ENCODE assay signal across 32 cellular contexts in genomic region chr10:103525901-103526300, GRCh38. TPM values are rescaled to one million over a fixed set of nuclear protein-coding genes. Genes with fewer than 3 reads are reported as not detected.
"Had no signal": no experiment of that assay in that cellular context is flagged by ENCODE, and none has a peak within 500 bp of the region (broad histone marks: within the 10 kb centered on the region; RNA-seq: fewer than 3 reads in every experiment).

No MANE protein-coding gene starts in this region.

- H3K27ac ChIP-seq: ascending aorta, brain microvascular endothelial cell, esophagus muscularis mucosa, left lung, lower lobe of right lung, upper lobe of left lung, vagina had no signal

- H3K9me3 Mint-ChIP-seq: natural killer cell had no signal

- H3K4me3 ChIP-seq: ascending aorta, esophagus muscularis mucosa, heart right ventricle, left lung, lower lobe of right lung, upper lobe of left lung, vagina had no signal

- H3K4me1 Mint-ChIP-seq: activated CD4-positive, alpha-beta T cell treated with anti-CD3 and anti-CD28 coated beads, Interleukin-2, amount 10 ng/mL, durations not matched to agents 24 days and 14 days; activated naive CD8-positive, alpha-beta T cell treated with anti-CD3 and anti-CD28 coated beads for 36 hours; natural killer cell; T-helper 17 cell had no signal

- H3K27me3 ChIP-seq: ascending aorta, esophagus muscularis mucosa, heart right ventricle, upper lobe of left lung, vagina had no signal

- H3K27ac Mint-ChIP-seq: activated CD4-positive, alpha-beta memory T cell treated with anti-CD3 and anti-CD28 coated beads for 36 hours; activated CD4-positive, alpha-beta T cell treated with anti-CD3 and anti-CD28 coated beads, Interleukin-2, amount 10 ng/mL, durations not matched to agents 24 days and 14 days; activated naive CD4-positive, alpha-beta T cell treated with anti-CD3 and anti-CD28 coated beads for 36 hours; activated naive CD8-positive, alpha-beta T cell treated with anti-CD3 and anti-CD28 coated beads for 36 hours; activated T-helper 1 cell treated with anti-CD3 and anti-CD28 coated beads, Interleukin-12 subunit alpha, Interleukin-12 subunit beta, Interleukin-2, Interleukin-4 antibody, amounts not matched to agents 30 ng/mL and 10 ng/mL and 1 ng/mL, durations not matched to agents 14 hours and 24 hours and 36 hours; endodermal cell; natural killer cell; T-helper 17 cell had no signal

- H3K4me1 ChIP-seq: ascending aorta, esophagus muscularis mucosa, heart right ventricle, left lung, lower lobe of right lung, upper lobe of left lung, vagina had no signal

- DNase-seq: activated CD4-positive, alpha-beta memory T cell treated with anti-CD3 and anti-CD28 coated beads for 36 hours; activated CD4-positive, alpha-beta T cell treated with anti-CD3 and anti-CD28 coated beads, Interleukin-2, amount 10 ng/mL, durations not matched to agents 24 days and 14 days; activated CD4-positive, CD25-positive, alpha-beta regulatory T cell treated with anti-CD3 and anti-CD28 coated beads, Interleukin-2, amount 50 U/mL, for 72 hours; activated CD8-positive, alpha-beta memory T cell treated with anti-CD3 and anti-CD28 coated beads, Interleukin-2, amount 50 U/mL, for 4 hours; activated naive CD4-positive, alpha-beta T cell treated with anti-CD3 and anti-CD28 coated beads for 36 hours; activated naive CD8-positive, alpha-beta T cell treated with anti-CD3 and anti-CD28 coated beads for 36 hours; activated T-cell treated with anti-CD3 and anti-CD28 coated beads, Interleukin-2, amount 50 U/mL, for 1 hour; brain microvascular endothelial cell; caudate nucleus; cortex of kidney; endodermal cell; foreskin melanocyte; heart right ventricle; kidney glomerular epithelial cell; left lung; lower lobe of right lung; mesenchymal stem cell; natural killer cell; right cardiac atrium; stimulated activated CD4-positive, alpha-beta T cell treated with anti-CD3 and anti-CD28 coated beads, Interleukin-2, amount 100 ng/mL, for 48 hours; stimulated activated naive CD8-positive, alpha-beta T cell treated with anti-CD3 and anti-CD28 coated beads, Interleukin-15, Interleukin-2, amounts not matched to agents 100 U/mL and 50 U/mL, for 24 hours; T-helper 17 cell; T1000; upper lobe of left lung had no signal

- H3K36me3 Mint-ChIP-seq: activated CD4-positive, alpha-beta memory T cell treated with anti-CD3 and anti-CD28 coated beads for 36 hours; activated naive CD8-positive, alpha-beta T cell treated with anti-CD3 and anti-CD28 coated beads for 36 hours; natural killer cell had no signal

- H3K4me3 Mint-ChIP-seq: activated CD4-positive, alpha-beta memory T cell treated with anti-CD3 and anti-CD28 coated beads for 36 hours; activated CD4-positive, alpha-beta T cell treated with anti-CD3 and anti-CD28 coated beads, Interleukin-2, amount 10 ng/mL, durations not matched to agents 24 days and 14 days; activated naive CD4-positive, alpha-beta T cell treated with anti-CD3 and anti-CD28 coated beads for 36 hours; activated naive CD8-positive, alpha-beta T cell treated with anti-CD3 and anti-CD28 coated beads for 36 hours; activated T-helper 1 cell treated with anti-CD3 and anti-CD28 coated beads, Interleukin-12 subunit alpha, Interleukin-12 subunit beta, Interleukin-2, Interleukin-4 antibody, amounts not matched to agents 30 ng/mL and 10 ng/mL and 1 ng/mL, durations not matched to agents 14 hours and 24 hours and 36 hours; endodermal cell; natural killer cell; T-helper 17 cell had no signal

- ATAC-seq: left lung; lower lobe of right lung; natural killer cell; right cardiac atrium; stimulated activated naive CD8-positive, alpha-beta T cell treated with anti-CD3 and anti-CD28 coated beads, Interleukin-15, Interleukin-2, amounts not matched to agents 100 U/mL and 50 U/mL, for 24 hours; T-helper 17 cell had no signal

- H3K36me3 ChIP-seq: ascending aorta, brain microvascular endothelial cell, esophagus muscularis mucosa, heart right ventricle, left lung, lower lobe of right lung, upper lobe of left lung, vagina had no signal

- H3K9me3 ChIP-seq: ascending aorta, esophagus muscularis mucosa, lower lobe of right lung, upper lobe of left lung, vagina had no signal

RNA-seq across cellular contexts. Expression of gene NEURL1, which starts 32.4 kb away (rescaled TPM):
- total RNA-seq: ascending aorta, subcutaneous adipose tissue had no signal

RNA-seq across cellular contexts. Expression of gene CALHM3, which starts 46.9 kb away (rescaled TPM):
- total RNA-seq: activated CD4-positive, alpha-beta memory T cell treated with anti-CD3 and anti-CD28 coated beads for 36 hours; activated CD4-positive, alpha-beta T cell treated with anti-CD3 and anti-CD28 coated beads, Interleukin-2, amount 10 ng/mL, durations not matched to agents 24 days and 14 days; activated naive CD4-positive, alpha-beta T cell treated with anti-CD3 and anti-CD28 coated beads for 36 hours; activated naive CD8-positive, alpha-beta T cell treated with anti-CD3 and anti-CD28 coated beads for 36 hours; activated T-helper 1 cell treated with anti-CD3 and anti-CD28 coated beads, Interleukin-12 subunit alpha, Interleukin-12 subunit beta, Interleukin-2, Interleukin-4 antibody, amounts not matched to agents 30 ng/mL and 10 ng/mL and 1 ng/mL, durations not matched to agents 14 hours and 24 hours and 36 hours; ascending aorta; chondrocyte; endodermal cell; esophagus muscularis mucosa; glomerular endothelial cell; heart right ventricle; lower lobe of right lung; natural killer cell; omental fat pad; right cardiac atrium; subcutaneous adipose tissue; T-helper 17 cell; vagina had no signal
- polyA plus RNA-seq: heart right ventricle, right cardiac atrium had no signal
